8 cellular contexts compared by ENCODE assay signal in genomic region chr16:3457434-3458252, GRCh38.
A peak's percentile ranks its signal among the peaks of the same experiment; 100 is the strongest.
DNase-seq lines count a peak whose midpoint lies in the region; ATAC-seq lines count a peak whose summit lies in the region.

No MANE protein-coding gene starts in this region.

- DNase-seq in Ammon's horn (ENCODE audit: low spot score) (peak; percentile 92), NCI-H2227 treated with DMSO at 0.1 percent for 48 hours (lab: John Stamatoyannopoulos, UW) (peak; percentile 89), cerebellar cortex (ENCODE audit: low spot score) (peak; percentile 88), kidney glomerular epithelial cell (lab: John Stamatoyannopoulos, UW) (peak; percentile 64)
- DNase-seq in activated CD4-positive, CD25-positive, alpha-beta regulatory T cell treated with anti-CD3 and anti-CD28 coated beads, Interleukin-2, amount 50 U/mL, for 72 hours, result peak; percentile 93
- peak; percentile 77 to 88 for DNase-seq in stimulated activated CD4-positive, alpha-beta T cell treated with anti-CD3 and anti-CD28 coated beads, Interleukin-15, amount 100 ng/mL, for 48 hours (ENCODE audit: low read depth in 2 of 2)

- peak; percentile 72 for ATAC-seq in GM19025 (IDR thresholded peaks at IDR 0.05; ENCODE audit: low read depth, unreplicated experiment)
- peak; percentile 80 for ATAC-seq in HG03280 (IDR thresholded peaks at IDR 0.05; ENCODE audit: unreplicated experiment)

Comparison
In these comparisons a context has a peak if more than half of its experiments do, and no peak if none do; other contexts are left out.
1. Peak in every context shown above with its lines: DNase-seq and ATAC-seq.